Comparison of ENCODE assay signal across 1 cellular context in the genomic region with DNA sequence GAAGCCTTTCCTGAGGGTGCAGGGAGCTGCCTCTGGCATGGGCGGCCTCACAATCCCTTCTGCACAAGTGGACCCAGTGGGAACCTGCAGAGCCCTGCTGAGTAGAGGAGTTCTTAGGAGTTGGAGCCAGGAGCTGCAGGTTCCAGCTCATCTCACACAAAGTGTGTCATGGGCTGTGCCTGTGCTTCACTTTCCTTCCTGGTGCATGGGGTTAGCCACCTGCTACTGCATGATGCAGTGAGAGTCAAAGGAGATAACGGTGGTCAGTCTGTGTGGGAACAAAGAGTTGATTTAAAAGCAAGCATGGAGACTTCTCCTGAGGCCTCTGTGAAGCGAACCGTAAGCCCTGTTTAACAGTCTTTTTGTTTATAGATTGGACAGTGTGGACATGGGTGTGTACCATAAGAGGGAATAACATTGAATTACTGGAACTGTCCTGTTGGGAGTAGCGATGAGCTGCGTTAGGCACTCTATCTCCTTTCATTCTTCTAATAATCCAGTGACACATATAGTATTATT.
TF ChIP-seq lines count a peak whose summit lies in the region.

No MANE protein-coding gene starts in this region.

TF ChIP-seq in GM12878, 131 proteins besides CTCF, POLR2A, EP300 and RAD21 (continued from another document):
- TF ChIP-seq, protein P1, sequence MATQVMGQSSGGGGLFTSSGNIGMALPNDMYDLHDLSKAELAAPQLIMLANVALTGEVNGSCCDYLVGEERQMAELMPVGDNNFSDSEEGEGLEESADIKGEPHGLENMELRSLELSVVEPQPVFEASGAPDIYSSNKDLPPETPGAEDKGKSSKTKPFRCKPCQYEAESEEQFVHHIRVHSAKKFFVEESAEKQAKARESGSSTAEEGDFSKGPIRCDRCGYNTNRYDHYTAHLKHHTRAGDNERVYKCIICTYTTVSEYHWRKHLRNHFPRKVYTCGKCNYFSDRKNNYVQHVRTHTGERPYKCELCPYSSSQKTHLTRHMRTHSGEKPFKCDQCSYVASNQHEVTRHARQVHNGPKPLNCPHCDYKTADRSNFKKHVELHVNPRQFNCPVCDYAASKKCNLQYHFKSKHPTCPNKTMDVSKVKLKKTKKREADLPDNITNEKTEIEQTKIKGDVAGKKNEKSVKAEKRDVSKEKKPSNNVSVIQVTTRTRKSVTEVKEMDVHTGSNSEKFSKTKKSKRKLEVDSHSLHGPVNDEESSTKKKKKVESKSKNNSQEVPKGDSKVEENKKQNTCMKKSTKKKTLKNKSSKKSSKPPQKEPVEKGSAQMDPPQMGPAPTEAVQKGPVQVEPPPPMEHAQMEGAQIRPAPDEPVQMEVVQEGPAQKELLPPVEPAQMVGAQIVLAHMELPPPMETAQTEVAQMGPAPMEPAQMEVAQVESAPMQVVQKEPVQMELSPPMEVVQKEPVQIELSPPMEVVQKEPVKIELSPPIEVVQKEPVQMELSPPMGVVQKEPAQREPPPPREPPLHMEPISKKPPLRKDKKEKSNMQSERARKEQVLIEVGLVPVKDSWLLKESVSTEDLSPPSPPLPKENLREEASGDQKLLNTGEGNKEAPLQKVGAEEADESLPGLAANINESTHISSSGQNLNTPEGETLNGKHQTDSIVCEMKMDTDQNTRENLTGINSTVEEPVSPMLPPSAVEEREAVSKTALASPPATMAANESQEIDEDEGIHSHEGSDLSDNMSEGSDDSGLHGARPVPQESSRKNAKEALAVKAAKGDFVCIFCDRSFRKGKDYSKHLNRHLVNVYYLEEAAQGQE (IDR thresholded peaks at IDR 0.05; ENCODE audit: low read depth, low read length), result no peak
- no peak for TF ChIP-seq SKIL (IDR thresholded peaks at IDR 0.05; ENCODE audit: low read depth, poor library complexity, severe bottlenecking)
- TF ChIP-seq, protein P2, sequence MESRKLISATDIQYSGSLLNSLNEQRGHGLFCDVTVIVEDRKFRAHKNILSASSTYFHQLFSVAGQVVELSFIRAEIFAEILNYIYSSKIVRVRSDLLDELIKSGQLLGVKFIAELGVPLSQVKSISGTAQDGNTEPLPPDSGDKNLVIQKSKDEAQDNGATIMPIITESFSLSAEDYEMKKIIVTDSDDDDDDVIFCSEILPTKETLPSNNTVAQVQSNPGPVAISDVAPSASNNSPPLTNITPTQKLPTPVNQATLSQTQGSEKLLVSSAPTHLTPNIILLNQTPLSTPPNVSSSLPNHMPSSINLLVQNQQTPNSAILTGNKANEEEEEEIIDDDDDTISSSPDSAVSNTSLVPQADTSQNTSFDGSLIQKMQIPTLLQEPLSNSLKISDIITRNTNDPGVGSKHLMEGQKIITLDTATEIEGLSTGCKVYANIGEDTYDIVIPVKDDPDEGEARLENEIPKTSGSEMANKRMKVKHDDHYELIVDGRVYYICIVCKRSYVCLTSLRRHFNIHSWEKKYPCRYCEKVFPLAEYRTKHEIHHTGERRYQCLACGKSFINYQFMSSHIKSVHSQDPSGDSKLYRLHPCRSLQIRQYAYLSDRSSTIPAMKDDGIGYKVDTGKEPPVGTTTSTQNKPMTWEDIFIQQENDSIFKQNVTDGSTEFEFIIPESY (IDR thresholded peaks at IDR 0.05), result no peak
- TF ChIP-seq STAT1 (conservative IDR thresholded peaks at IDR 0.05), result no peak
- no peak for TF ChIP-seq LARP7 (IDR thresholded peaks at IDR 0.05)
- no peak for TF ChIP-seq IRF4 (IDR thresholded peaks at IDR 0.05; ENCODE audit: low read depth, low read length)
- no peak for TF ChIP-seq WRNIP1 (IDR thresholded peaks at IDR 0.05; ENCODE audit: borderline replicate concordance, low read depth, low read length)
- no peak for TF ChIP-seq FOXK2 (IDR thresholded peaks at IDR 0.05)
- no peak for TF ChIP-seq PRDM15 (CRISPR knock-in tag; IDR thresholded peaks at IDR 0.05)
- no peak for TF ChIP-seq ZSCAN29 (IDR thresholded peaks at IDR 0.05)
- no peak for TF ChIP-seq HDGF (IDR thresholded peaks at IDR 0.05)
